ENCODE assay signal across 1 cellular context in genomic region chr6:169824848-169825557, GRCh38.
TF ChIP-seq lines count a peak whose summit lies in the region.

No MANE protein-coding gene starts in this region.

TF ChIP-seq in H1, 55 proteins besides CTCF, POLR2A, EP300 and RAD21:
- TF ChIP-seq MAFK (IDR thresholded peaks at IDR 0.05; ENCODE audit: low read depth, low read length) (no peak), MAX (IDR thresholded peaks at IDR 0.05) (no peak), KDM1A (IDR thresholded peaks at IDR 0.05; ENCODE audit: borderline replicate concordance, low read length) (no peak), ATF3 (IDR thresholded peaks at IDR 0.05; ENCODE audit: insufficient read depth, low read depth, low read length) (no peak), CHD2 (IDR thresholded peaks at IDR 0.05; ENCODE audit: low read length) (no peak), USF2 (IDR thresholded peaks at IDR 0.05; ENCODE audit: low read length) (no peak), POU5F1 (IDR thresholded peaks at IDR 0.05; ENCODE audit: low read depth, low read length) (no peak), TAF7 (optimal IDR thresholded peaks at IDR 0.05; ENCODE audit: borderline replicate concordance, low read depth, low read length) (no peak), RXRA (IDR thresholded peaks at IDR 0.05; ENCODE audit: insufficient read depth, low read depth, low read length) (no peak), GTF2F1 (IDR thresholded peaks at IDR 0.05; ENCODE audit: borderline replicate concordance, low read depth, low read length) (no peak), SIRT6 (IDR thresholded peaks at IDR 0.05; ENCODE audit: low read length) (no peak), HDAC2 (IDR thresholded peaks at IDR 0.05; ENCODE audit: borderline replicate concordance in 1 of 2, low read depth in 2 of 2, low read length in 2 of 2) (no peak), SUZ12 (IDR thresholded peaks at IDR 0.05; ENCODE audit: low read length) (no peak), ASH2L (IDR thresholded peaks at IDR 0.05; ENCODE audit: low read length) (no peak), CREB1 (IDR thresholded peaks at IDR 0.05) (no peak), NRF1 (IDR thresholded peaks at IDR 0.05; ENCODE audit: low read depth, low read length) (no peak)
